In the genomic region with DNA sequence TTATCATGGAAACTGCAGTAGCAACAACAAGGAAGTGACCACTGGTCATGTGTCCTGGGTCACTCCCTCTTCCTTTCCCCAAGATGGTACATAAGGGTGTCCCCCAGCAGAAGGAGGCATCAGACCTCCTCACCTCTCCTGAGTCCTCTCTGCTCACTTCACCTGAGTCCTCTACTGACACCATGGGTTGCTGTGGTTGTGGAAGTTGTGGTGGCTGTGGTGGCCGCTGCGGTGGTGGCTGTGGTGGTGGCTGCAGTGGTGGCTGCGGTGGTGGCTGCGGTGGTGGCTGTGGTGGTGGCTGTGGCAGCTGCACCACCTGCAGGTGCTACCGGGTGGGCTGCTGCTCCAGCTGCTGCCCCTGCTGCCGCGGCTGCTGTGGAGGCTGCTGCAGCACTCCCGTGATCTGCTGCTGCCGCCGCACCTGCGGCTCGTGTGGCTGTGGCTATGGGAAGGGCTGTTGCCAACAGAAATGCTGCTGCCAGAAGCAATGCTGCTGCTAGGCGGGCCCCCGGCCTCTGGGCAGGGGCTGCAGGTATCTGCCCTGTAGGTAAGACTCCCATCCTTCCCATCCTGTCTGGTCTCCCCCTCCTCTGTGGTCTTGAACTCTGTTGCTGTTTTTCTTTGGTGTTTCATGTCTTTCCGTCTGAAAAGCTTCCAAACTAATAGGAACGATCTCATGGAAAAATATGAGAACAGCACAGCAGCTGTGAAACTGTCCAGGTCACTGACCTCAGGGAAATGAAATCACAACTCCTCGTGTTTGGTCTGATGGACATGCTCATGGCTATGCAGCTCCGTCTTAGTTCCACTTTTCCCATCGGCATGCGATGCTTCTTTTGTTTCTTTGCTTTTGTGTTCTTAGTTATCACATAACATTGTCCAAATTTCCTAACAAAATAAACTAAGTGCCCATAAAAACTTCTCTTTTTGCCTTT, we compare ENCODE assay signal across 1 cellular context.
TF ChIP-seq lines count a peak whose summit lies in the region.

A gene with protein sequence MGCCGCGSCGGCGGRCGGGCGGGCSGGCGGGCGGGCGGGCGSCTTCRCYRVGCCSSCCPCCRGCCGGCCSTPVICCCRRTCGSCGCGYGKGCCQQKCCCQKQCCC (plus strand): TSS at position 183 of the 935 bp plus-strand sequence. CDS start 0 bp downstream, at position 183.

TF ChIP-seq in GM23338, 12 proteins besides CTCF, POLR2A, EP300 and RAD21:
- TF ChIP-seq JUNB (IDR thresholded peaks at IDR 0.05; ENCODE audit: unreplicated experiment): no peak
- TF ChIP-seq EZH2 (IDR thresholded peaks at IDR 0.05; ENCODE audit: low read depth, unreplicated experiment): no peak
- no peak for TF ChIP-seq ZNF114 (CRISPR knock-in tag; IDR thresholded peaks at IDR 0.05)
- no peak for TF ChIP-seq NANOG (IDR thresholded peaks at IDR 0.05; ENCODE audit: borderline replicate concordance)
- no peak for TF ChIP-seq ETS1 (IDR thresholded peaks at IDR 0.05)
- no peak for TF ChIP-seq EZH2phosphoT487 (IDR thresholded peaks at IDR 0.05; ENCODE audit: unreplicated experiment)
- TF ChIP-seq CREB1 (CRISPR knock-in tag; IDR thresholded peaks at IDR 0.05; ENCODE audit: low read depth): no peak
- TF ChIP-seq, protein P1, sequence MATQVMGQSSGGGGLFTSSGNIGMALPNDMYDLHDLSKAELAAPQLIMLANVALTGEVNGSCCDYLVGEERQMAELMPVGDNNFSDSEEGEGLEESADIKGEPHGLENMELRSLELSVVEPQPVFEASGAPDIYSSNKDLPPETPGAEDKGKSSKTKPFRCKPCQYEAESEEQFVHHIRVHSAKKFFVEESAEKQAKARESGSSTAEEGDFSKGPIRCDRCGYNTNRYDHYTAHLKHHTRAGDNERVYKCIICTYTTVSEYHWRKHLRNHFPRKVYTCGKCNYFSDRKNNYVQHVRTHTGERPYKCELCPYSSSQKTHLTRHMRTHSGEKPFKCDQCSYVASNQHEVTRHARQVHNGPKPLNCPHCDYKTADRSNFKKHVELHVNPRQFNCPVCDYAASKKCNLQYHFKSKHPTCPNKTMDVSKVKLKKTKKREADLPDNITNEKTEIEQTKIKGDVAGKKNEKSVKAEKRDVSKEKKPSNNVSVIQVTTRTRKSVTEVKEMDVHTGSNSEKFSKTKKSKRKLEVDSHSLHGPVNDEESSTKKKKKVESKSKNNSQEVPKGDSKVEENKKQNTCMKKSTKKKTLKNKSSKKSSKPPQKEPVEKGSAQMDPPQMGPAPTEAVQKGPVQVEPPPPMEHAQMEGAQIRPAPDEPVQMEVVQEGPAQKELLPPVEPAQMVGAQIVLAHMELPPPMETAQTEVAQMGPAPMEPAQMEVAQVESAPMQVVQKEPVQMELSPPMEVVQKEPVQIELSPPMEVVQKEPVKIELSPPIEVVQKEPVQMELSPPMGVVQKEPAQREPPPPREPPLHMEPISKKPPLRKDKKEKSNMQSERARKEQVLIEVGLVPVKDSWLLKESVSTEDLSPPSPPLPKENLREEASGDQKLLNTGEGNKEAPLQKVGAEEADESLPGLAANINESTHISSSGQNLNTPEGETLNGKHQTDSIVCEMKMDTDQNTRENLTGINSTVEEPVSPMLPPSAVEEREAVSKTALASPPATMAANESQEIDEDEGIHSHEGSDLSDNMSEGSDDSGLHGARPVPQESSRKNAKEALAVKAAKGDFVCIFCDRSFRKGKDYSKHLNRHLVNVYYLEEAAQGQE (IDR thresholded peaks at IDR 0.05; ENCODE audit: unreplicated experiment): no peak
- no peak for TF ChIP-seq POLR2AphosphoS5 (IDR thresholded peaks at IDR 0.05; ENCODE audit: low read depth)
- no peak for TF ChIP-seq STAT1 (IDR thresholded peaks at IDR 0.05; ENCODE audit: unreplicated experiment)
- TF ChIP-seq, protein P2, sequence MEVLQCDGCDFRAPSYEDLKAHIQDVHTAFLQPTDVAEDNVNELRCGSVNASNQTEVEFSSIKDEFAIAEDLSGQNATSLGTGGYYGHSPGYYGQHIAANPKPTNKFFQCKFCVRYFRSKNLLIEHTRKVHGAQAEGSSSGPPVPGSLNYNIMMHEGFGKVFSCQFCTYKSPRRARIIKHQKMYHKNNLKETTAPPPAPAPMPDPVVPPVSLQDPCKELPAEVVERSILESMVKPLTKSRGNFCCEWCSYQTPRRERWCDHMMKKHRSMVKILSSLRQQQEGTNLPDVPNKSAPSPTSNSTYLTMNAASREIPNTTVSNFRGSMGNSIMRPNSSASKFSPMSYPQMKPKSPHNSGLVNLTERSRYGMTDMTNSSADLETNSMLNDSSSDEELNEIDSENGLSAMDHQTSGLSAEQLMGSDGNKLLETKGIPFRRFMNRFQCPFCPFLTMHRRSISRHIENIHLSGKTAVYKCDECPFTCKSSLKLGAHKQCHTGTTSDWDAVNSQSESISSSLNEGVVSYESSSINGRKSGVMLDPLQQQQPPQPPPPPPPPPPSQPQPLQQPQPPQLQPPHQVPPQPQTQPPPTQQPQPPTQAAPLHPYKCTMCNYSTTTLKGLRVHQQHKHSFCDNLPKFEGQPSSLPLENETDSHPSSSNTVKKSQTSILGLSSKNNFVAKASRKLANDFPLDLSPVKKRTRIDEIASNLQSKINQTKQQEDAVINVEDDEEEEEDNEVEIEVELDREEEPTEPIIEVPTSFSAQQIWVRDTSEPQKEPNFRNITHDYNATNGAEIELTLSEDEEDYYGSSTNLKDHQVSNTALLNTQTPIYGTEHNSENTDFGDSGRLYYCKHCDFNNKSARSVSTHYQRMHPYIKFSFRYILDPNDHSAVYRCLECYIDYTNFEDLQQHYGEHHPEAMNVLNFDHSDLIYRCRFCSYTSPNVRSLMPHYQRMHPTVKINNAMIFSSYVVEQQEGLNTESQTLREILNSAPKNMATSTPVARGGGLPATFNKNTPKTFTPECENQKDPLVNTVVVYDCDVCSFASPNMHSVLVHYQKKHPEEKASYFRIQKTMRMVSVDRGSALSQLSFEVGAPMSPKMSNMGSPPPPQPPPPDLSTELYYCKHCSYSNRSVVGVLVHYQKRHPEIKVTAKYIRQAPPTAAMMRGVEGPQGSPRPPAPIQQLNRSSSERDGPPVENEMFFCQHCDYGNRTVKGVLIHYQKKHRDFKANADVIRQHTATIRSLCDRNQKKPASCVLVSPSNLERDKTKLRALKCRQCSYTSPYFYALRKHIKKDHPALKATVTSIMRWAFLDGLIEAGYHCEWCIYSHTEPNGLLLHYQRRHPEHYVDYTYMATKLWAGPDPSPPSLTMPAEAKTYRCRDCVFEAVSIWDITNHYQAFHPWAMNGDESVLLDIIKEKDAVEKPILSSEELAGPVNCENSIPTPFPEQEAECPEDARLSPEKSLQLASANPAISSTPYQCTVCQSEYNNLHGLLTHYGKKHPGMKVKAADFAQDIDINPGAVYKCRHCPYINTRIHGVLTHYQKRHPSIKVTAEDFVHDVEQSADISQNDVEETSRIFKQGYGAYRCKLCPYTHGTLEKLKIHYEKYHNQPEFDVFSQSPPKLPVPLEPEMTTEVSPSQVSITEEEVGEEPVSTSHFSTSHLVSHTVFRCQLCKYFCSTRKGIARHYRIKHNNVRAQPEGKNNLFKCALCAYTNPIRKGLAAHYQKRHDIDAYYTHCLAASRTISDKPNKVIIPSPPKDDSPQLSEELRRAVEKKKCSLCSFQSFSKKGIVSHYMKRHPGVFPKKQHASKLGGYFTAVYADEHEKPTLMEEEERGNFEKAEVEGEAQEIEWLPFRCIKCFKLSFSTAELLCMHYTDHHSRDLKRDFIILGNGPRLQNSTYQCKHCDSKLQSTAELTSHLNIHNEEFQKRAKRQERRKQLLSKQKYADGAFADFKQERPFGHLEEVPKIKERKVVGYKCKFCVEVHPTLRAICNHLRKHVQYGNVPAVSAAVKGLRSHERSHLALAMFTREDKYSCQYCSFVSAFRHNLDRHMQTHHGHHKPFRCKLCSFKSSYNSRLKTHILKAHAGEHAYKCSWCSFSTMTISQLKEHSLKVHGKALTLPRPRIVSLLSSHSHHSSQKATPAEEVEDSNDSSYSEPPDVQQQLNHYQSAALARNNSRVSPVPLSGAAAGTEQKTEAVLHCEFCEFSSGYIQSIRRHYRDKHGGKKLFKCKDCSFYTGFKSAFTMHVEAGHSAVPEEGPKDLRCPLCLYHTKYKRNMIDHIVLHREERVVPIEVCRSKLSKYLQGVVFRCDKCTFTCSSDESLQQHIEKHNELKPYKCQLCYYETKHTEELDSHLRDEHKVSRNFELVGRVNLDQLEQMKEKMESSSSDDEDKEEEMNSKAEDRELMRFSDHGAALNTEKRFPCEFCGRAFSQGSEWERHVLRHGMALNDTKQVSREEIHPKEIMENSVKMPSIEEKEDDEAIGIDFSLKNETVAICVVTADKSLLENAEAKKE (CRISPR knock-in tag; IDR thresholded peaks at IDR 0.05): no peak
- TF ChIP-seq ZNF331 (CRISPR knock-in tag; IDR thresholded peaks at IDR 0.05; ENCODE audit: low read depth): no peak
